26 cellular contexts compared by ENCODE assay signal in the genomic region with DNA sequence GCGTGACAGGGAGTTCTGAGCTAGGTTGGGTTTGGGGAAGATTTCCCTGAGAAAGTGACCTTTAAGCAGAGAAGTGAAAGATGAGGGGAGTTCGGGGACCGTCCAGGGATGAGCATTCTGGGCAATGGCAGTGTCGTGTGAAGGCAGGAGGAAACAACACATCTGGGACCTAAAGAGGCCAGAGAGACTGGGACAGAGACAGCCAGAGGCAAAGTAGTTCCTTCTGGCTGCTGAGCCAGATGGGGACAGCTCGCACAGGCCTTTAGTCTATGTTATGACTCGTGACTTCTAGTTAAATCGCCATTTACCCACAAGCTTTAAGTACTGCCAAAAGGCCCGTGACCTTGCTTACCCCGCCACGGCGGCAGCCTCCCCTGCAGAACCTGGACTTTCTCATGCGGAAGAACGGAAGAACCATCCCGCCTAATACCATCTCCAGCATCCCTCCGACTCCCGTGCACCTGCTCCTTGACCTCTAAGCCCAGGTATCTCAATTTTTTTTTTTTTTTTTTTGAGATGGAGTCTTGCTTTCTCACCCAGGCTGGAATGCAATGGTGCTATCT. TPM values are rescaled to one million over a fixed set of nuclear protein-coding genes. Genes with fewer than 3 reads are reported as not detected.
DNase-seq lines count a peak whose midpoint lies in the region; ATAC-seq and TF ChIP-seq lines count a peak whose summit lies in the region.
"Had no signal": no experiment of that assay in that cellular context is flagged by ENCODE, and none has a peak within 500 bp of the region (broad histone marks: within the 10 kb centered on the region; RNA-seq: fewer than 3 reads in every experiment).

No MANE protein-coding gene starts in this region.

- H3K27ac Mint-ChIP-seq in stimulated activated naive CD8-positive, alpha-beta T cell treated with anti-CD3 and anti-CD28 coated beads, Interleukin-15, amount 100 ng/mL, for 72 hours, result peak overlapping the region in 1 of 2 donors; percentile 2

- H3K36me3 ChIP-seq in hepatocyte (replicated peaks; ENCODE audit: insufficient read depth, low read depth), result no peaks in the 10 kb centered on the region
- H3K36me3 ChIP-seq: breast epithelium had no signal

- H3K4me3 ChIP-seq in NB4 (ENCODE audit: low read depth, low read length), result no peak overlapping the region
- no peak overlapping the region for H3K4me3 ChIP-seq in hepatocyte
- H3K4me3 ChIP-seq: breast epithelium, left lung had no signal

- no peak overlapping the region for H3K4me3 Mint-ChIP-seq in stimulated activated naive CD8-positive, alpha-beta T cell treated with anti-CD3 and anti-CD28 coated beads, Interleukin-15, amount 100 ng/mL, for 72 hours
- H3K4me3 Mint-ChIP-seq: activated CD8-positive, alpha-beta memory T cell treated with anti-CD3 and anti-CD28 coated beads, Interleukin-2, amount 10 ng/mL, durations not matched to agents 7 days and 5 days; CD8-positive, alpha-beta T cell; T-helper 1 cell treated with Interleukin-12 subunit alpha and Interleukin-12 subunit beta and Interleukin-4 antibody, amounts not matched to agents 30 μg/mL and 1 μg/mL, for 36 hours had no signal

- no peak for TF ChIP-seq POLR2A in NB4 (IDR thresholded peaks at IDR 0.05; ENCODE audit: extremely low read depth, insufficient read length)

- no peaks in the 10 kb centered on the region for H3K9me3 Mint-ChIP-seq in stimulated activated naive CD8-positive, alpha-beta T cell treated with anti-CD3 and anti-CD28 coated beads, Interleukin-15, amount 100 ng/mL, for 72 hours
- H3K9me3 Mint-ChIP-seq: CD8-positive, alpha-beta T cell; T-helper 1 cell treated with Interleukin-12 subunit alpha and Interleukin-12 subunit beta and Interleukin-4 antibody, amounts not matched to agents 30 μg/mL and 1 μg/mL, for 36 hours had no signal

- no peaks in the 10 kb centered on the region for H3K9me3 ChIP-seq in hepatocyte (ENCODE audit: low read depth)
- H3K9me3 ChIP-seq: breast epithelium, left lung had no signal

- WGBS in hepatocyte (ENCODE audit: low lambda C conversion rate, missing lambda C conversion rate), result 94% methylated on average over 16 of the region's 16 CpGs

- peak overlapping the region; percentile 96 for H3K27ac ChIP-seq in hepatocyte
- H3K27ac ChIP-seq: breast epithelium, epithelial cell of prostate had no signal

- H3K79me2 ChIP-seq in hepatocyte, result no peaks in the 10 kb centered on the region

- peak; percentile 39 for ATAC-seq in stimulated activated naive CD8-positive, alpha-beta T cell treated with anti-CD3 and anti-CD28 coated beads, Interleukin-15, amount 100 ng/mL, for 72 hours
- no peak for ATAC-seq in stimulated activated naive CD8-positive, alpha-beta T cell treated with anti-CD3 and anti-CD28 coated beads, Interleukin-15, Interleukin-2, amounts not matched to agents 100 U/mL and 50 U/mL, for 24 hours
- ATAC-seq: activated CD8-positive, alpha-beta memory T cell treated with anti-CD3 and anti-CD28 coated beads, Interleukin-2, amount 10 ng/mL, durations not matched to agents 7 days and 5 days; left lung had no signal

- no peak for DNase-seq in stimulated activated naive CD8-positive, alpha-beta T cell treated with anti-CD3 and anti-CD28 coated beads, Interleukin-15, amount 100 ng/mL, for 72 hours
- DNase-seq in stimulated activated naive CD8-positive, alpha-beta T cell treated with anti-CD3 and anti-CD28 coated beads, Interleukin-15, Interleukin-2, amounts not matched to agents 100 U/mL and 50 U/mL, for 24 hours, result no peak
- DNase-seq in NB4 (ENCODE audit: low read depth) (peak; percentile 36), hepatocyte (ENCODE audit: low spot score) (no peak), pons (ENCODE audit: low spot score) (no peak), SIG-M5 treated with dmso at 0.1 percent for 504 hours (lab: John Stamatoyannopoulos, UW; ENCODE audit: unreplicated experiment) (no peak), NCI-H526 treated with DMSO at 0.1 percent for 48 hours (lab: John Stamatoyannopoulos, UW) (no peak)
- DNase-seq: activated CD4-positive, alpha-beta T cell treated with anti-CD3 and anti-CD28 coated beads for 48 hours; activated CD8-positive, alpha-beta memory T cell treated with anti-CD3 and anti-CD28 coated beads, Interleukin-2, amount 10 ng/mL, durations not matched to agents 7 days and 5 days; activated naive CD4-positive, alpha-beta T cell treated with Interleukin-2 at 50 U/mL for 16 hours; activated T-cell treated with anti-CD3 and anti-CD28 coated beads, Interleukin-2, amount 50 U/mL, for 48 hours; CD8-positive, alpha-beta T cell; DMS153; effector CD4-positive, alpha-beta T cell; left lung; midbrain; naive thymus-derived CD4-positive, alpha-beta T cell; NCI-H2029; NCI-H2227 treated with DMSO at 0.1 percent for 48 hours; NCI-H69; retina; RPMI8226 had no signal

- peaks cover 13% of the 10 kb centered on the region for H3K4me1 Mint-ChIP-seq in stimulated activated naive CD8-positive, alpha-beta T cell treated with anti-CD3 and anti-CD28 coated beads, Interleukin-15, amount 100 ng/mL, for 72 hours

- no peak overlapping the region for H2AFZ ChIP-seq in hepatocyte

- H3K27me3 Mint-ChIP-seq in stimulated activated naive CD8-positive, alpha-beta T cell treated with anti-CD3 and anti-CD28 coated beads, Interleukin-15, amount 100 ng/mL, for 72 hours, result no peaks in the 10 kb centered on the region
- H3K27me3 Mint-ChIP-seq: activated CD8-positive, alpha-beta memory T cell treated with anti-CD3 and anti-CD28 coated beads, Interleukin-2, amount 10 ng/mL, durations not matched to agents 7 days and 5 days; naive thymus-derived CD4-positive, alpha-beta T cell had no signal

- H3K4me2 ChIP-seq in hepatocyte, result no peak overlapping the region

- no peaks in the 10 kb centered on the region for H3K9me2 ChIP-seq in hepatocyte (replicated peaks; ENCODE audit: insufficient read depth)

- no peak for TF ChIP-seq CTCF in NB4 (IDR thresholded peaks at IDR 0.05; ENCODE audit: low read depth, low read length)
- TF ChIP-seq CTCF in hepatocyte (IDR thresholded peaks at IDR 0.05; ENCODE audit: poor library complexity), result no peak

- H4K20me1 ChIP-seq in hepatocyte (ENCODE audit: insufficient read depth, poor library complexity, severe bottlenecking), result no peaks in the 10 kb centered on the region

- no peaks in the 10 kb centered on the region for H3K27me3 ChIP-seq in hepatocyte
- H3K27me3 ChIP-seq: breast epithelium, left lung had no signal

- peaks cover 18% of the 10 kb centered on the region for H3K4me1 ChIP-seq in hepatocyte (ENCODE audit: insufficient read depth)
- H3K4me1 ChIP-seq: breast epithelium had no signal

RNA-seq across cellular contexts. Expression of a gene that starts 8.5 kb away (rescaled TPM):
- 36.3 and 36.9 TPM in 2 replicates for total RNA-seq in hepatocyte
- 39.4 and 42.7 TPM in 2 replicates for polyA plus RNA-seq in hepatocyte

RNA-seq across cellular contexts. Expression of a gene that starts 12.3 kb away (rescaled TPM):
- total RNA-seq in hepatocyte, result 15.3 and 17.4 TPM in 2 replicates
- polyA plus RNA-seq in hepatocyte, result 20.0 and 21.1 TPM in 2 replicates

RNA-seq across cellular contexts. Expression of a gene that starts 16.9 kb away (rescaled TPM):
- total RNA-seq in hepatocyte, result 1.6 and 2.9 TPM in 2 replicates
- polyA plus RNA-seq in hepatocyte, result 4.1 and 4.8 TPM in 2 replicates
- total RNA-seq: temporal lobe had no signal
- polyA plus RNA-seq: naive thymus-derived CD4-positive, alpha-beta T cell had no signal

RNA-seq across cellular contexts. Expression of a gene that starts 17.0 kb away (rescaled TPM):
- total RNA-seq in hepatocyte, result 38.7 and 39.9 TPM in 2 replicates
- polyA plus RNA-seq in hepatocyte, result 73.2 and 82.5 TPM in 2 replicates

RNA-seq across cellular contexts. Expression of a gene that starts 18.8 kb away (rescaled TPM):
- 17.6 and 18.5 TPM in 2 replicates for total RNA-seq in hepatocyte
- 35.2 and 42.9 TPM in 2 replicates for polyA plus RNA-seq in hepatocyte
